Comparison of ENCODE assay signal across 39 cellular contexts in genomic region chr12:121509339-121509738, GRCh38.
"Had no signal": no experiment of that assay in that cellular context is flagged by ENCODE, and none has a peak within 500 bp of the region (broad histone marks: within the 10 kb centered on the region; RNA-seq: fewer than 3 reads in every experiment).

No MANE protein-coding gene starts in this region.

- H3K9me3 Mint-ChIP-seq: activated naive CD4-positive, alpha-beta T cell treated with anti-CD3 and anti-CD28 coated beads for 36 hours; activated naive CD4-positive, alpha-beta T cell treated with anti-CD3 and anti-CD28 coated beads, Interleukin-2, amount 10 ng/mL, durations not matched to agents 7 days and 5 days; activated naive CD4-positive, alpha-beta T cell treated with anti-CD3 and anti-CD28 coated beads, Interleukin-2, amount 50 U/mL, for 24 hours; activated naive CD4-positive, alpha-beta T cell treated with anti-CD3 and anti-CD28 coated beads, Interleukin-2, amount 50 U/mL, for 72 hours; activated naive CD8-positive, alpha-beta T cell treated with anti-CD3 and anti-CD28 coated beads for 36 hours; activated naive CD8-positive, alpha-beta T cell treated with anti-CD3 and anti-CD28 coated beads, Interleukin-2, amount 10 ng/mL, durations not matched to agents 7 days and 5 days; activated naive CD8-positive, alpha-beta T cell treated with anti-CD3 and anti-CD28 coated beads, Interleukin-2, amount 50 U/mL, for 24 hours; activated T-cell treated with anti-CD3 and anti-CD28 coated beads, Interleukin-2, amount 50 U/mL, for 24 hours; activated T-cell treated with anti-CD3 and anti-CD28 coated beads, Interleukin-2, amount 50 U/mL, for 4 hours; activated T-cell treated with anti-CD3 and anti-CD28 coated beads, Interleukin-2, amount 50 U/mL, for 72 hours; activated T-helper 1 cell treated with anti-CD3 and anti-CD28 coated beads, Interleukin-12 subunit alpha, Interleukin-12 subunit beta, Interleukin-2, Interleukin-4 antibody, amounts not matched to agents 30 ng/mL and 10 ng/mL and 1 ng/mL, durations not matched to agents 14 hours and 24 hours and 36 hours; activated T-helper 17 cell treated with anti-CD3 and anti-CD28 coated beads, Interleukin-2, amount 50 U/mL, for 72 hours; activated T-helper 2 cell treated with anti-CD3 and anti-CD28 coated beads, Interferon-gamma antibody, Interleukin-2, Interleukin-4, amounts not matched to agents 10 μg/mL and 5 μg/mL and 100 μg/mL, durations not matched to agents 14 hours and 24 hours and 36 hours; brain; central memory CD8-positive, alpha-beta T cell had no signal

- H3K36me3 Mint-ChIP-seq: activated naive CD4-positive, alpha-beta T cell treated with anti-CD3 and anti-CD28 coated beads, Interleukin-2, amount 50 U/mL, for 72 hours had no signal

- ATAC-seq: activated naive CD4-positive, alpha-beta T cell treated with anti-CD3 and anti-CD28 coated beads, Interleukin-2, amount 50 U/mL, for 72 hours; activated naive CD8-positive, alpha-beta T cell treated with anti-CD3 and anti-CD28 coated beads, Interleukin-2, amount 50 U/mL, for 24 hours; activated T-cell treated with anti-CD3 and anti-CD28 coated beads, Interleukin-2, amount 50 U/mL, for 4 hours; activated T-cell treated with anti-CD3 and anti-CD28 coated beads, Interleukin-2, amount 50 U/mL, for 72 hours; activated T-helper 17 cell treated with anti-CD3 and anti-CD28 coated beads, Interleukin-2, amount 50 U/mL, for 72 hours; body of pancreas had no signal

- H3K36me3 ChIP-seq: adrenal gland, brain microvascular endothelial cell, breast epithelium had no signal

- H3K4me1 Mint-ChIP-seq: activated T-helper 17 cell treated with anti-CD3 and anti-CD28 coated beads, Interleukin-2, amount 50 U/mL, for 72 hours; brain had no signal

- H3K9me3 ChIP-seq: adrenal gland, ascending aorta, body of pancreas, breast epithelium had no signal

- FAIRE-seq: astrocyte had no signal

- H3K27ac Mint-ChIP-seq: activated naive CD4-positive, alpha-beta T cell treated with anti-CD3 and anti-CD28 coated beads for 36 hours; activated naive CD4-positive, alpha-beta T cell treated with anti-CD3 and anti-CD28 coated beads, Interleukin-2, amount 50 U/mL, for 24 hours; activated naive CD8-positive, alpha-beta T cell; activated naive CD8-positive, alpha-beta T cell treated with anti-CD3 and anti-CD28 coated beads for 36 hours; activated naive CD8-positive, alpha-beta T cell treated with anti-CD3 and anti-CD28 coated beads, Interleukin-2, amount 50 U/mL, for 24 hours; activated T-cell treated with anti-CD3 and anti-CD28 coated beads, Interleukin-2, amount 50 U/mL, for 72 hours; activated T-helper 17 cell treated with anti-CD3 and anti-CD28 coated beads, Interleukin-2, amount 50 U/mL, for 72 hours; activated T-helper 2 cell treated with anti-CD3 and anti-CD28 coated beads, Interferon-gamma antibody, Interleukin-2, Interleukin-4, amounts not matched to agents 10 μg/mL and 5 μg/mL and 100 μg/mL, durations not matched to agents 14 hours and 24 hours and 36 hours had no signal

- H3K4me3 Mint-ChIP-seq: activated naive CD4-positive, alpha-beta T cell treated with anti-CD3 and anti-CD28 coated beads for 36 hours; activated naive CD4-positive, alpha-beta T cell treated with anti-CD3 and anti-CD28 coated beads, Interleukin-2, amount 10 ng/mL, durations not matched to agents 7 days and 5 days; activated naive CD4-positive, alpha-beta T cell treated with anti-CD3 and anti-CD28 coated beads, Interleukin-2, amount 50 U/mL, for 24 hours; activated naive CD8-positive, alpha-beta T cell; activated naive CD8-positive, alpha-beta T cell treated with anti-CD3 and anti-CD28 coated beads for 36 hours; activated naive CD8-positive, alpha-beta T cell treated with anti-CD3 and anti-CD28 coated beads, Interleukin-2, amount 10 ng/mL, durations not matched to agents 7 days and 5 days; activated naive CD8-positive, alpha-beta T cell treated with anti-CD3 and anti-CD28 coated beads, Interleukin-2, amount 50 U/mL, for 24 hours; activated T-cell treated with anti-CD3 and anti-CD28 coated beads, Interleukin-2, amount 50 U/mL, for 24 hours; activated T-cell treated with anti-CD3 and anti-CD28 coated beads, Interleukin-2, amount 50 U/mL, for 4 hours; activated T-cell treated with anti-CD3 and anti-CD28 coated beads, Interleukin-2, amount 50 U/mL, for 72 hours; activated T-helper 1 cell treated with anti-CD3 and anti-CD28 coated beads, Interleukin-12 subunit alpha, Interleukin-12 subunit beta, Interleukin-2, Interleukin-4 antibody, amounts not matched to agents 30 ng/mL and 10 ng/mL and 1 ng/mL, durations not matched to agents 14 hours and 24 hours and 36 hours; activated T-helper 17 cell treated with anti-CD3 and anti-CD28 coated beads, Interleukin-2, amount 50 U/mL, for 72 hours; brain; central memory CD8-positive, alpha-beta T cell had no signal

- H3K4me1 ChIP-seq: adrenal gland, ascending aorta, body of pancreas, breast epithelium had no signal

- H3K27me3 Mint-ChIP-seq: activated naive CD4-positive, alpha-beta T cell treated with anti-CD3 and anti-CD28 coated beads, Interleukin-2, amount 10 ng/mL, durations not matched to agents 7 days and 5 days; activated naive CD4-positive, alpha-beta T cell treated with anti-CD3 and anti-CD28 coated beads, Interleukin-2, amount 50 U/mL, for 24 hours; activated naive CD8-positive, alpha-beta T cell; activated naive CD8-positive, alpha-beta T cell treated with anti-CD3 and anti-CD28 coated beads for 36 hours; activated naive CD8-positive, alpha-beta T cell treated with anti-CD3 and anti-CD28 coated beads, Interleukin-2, amount 10 ng/mL, durations not matched to agents 7 days and 5 days; activated naive CD8-positive, alpha-beta T cell treated with anti-CD3 and anti-CD28 coated beads, Interleukin-2, amount 50 U/mL, for 24 hours; activated T-cell treated with anti-CD3 and anti-CD28 coated beads, Interleukin-2, amount 50 U/mL, for 24 hours; activated T-helper 17 cell treated with anti-CD3 and anti-CD28 coated beads, Interleukin-2, amount 50 U/mL, for 72 hours; brain; central memory CD8-positive, alpha-beta T cell had no signal

- DNase-seq: activated effector memory CD4-positive, alpha-beta T cell treated with anti-CD3 and anti-CD28 coated beads, Interleukin-2, amount 50 U/mL, for 16 hours; activated effector memory CD4-positive, alpha-beta T cell treated with Interleukin-2 at 50 U/mL for 16 hours; activated gamma-delta T cell; activated gamma-delta T cell treated with Interleukin-2 at 50 U/mL for 16 hours; activated naive CD4-positive, alpha-beta T cell; activated naive CD4-positive, alpha-beta T cell treated with anti-CD3 and anti-CD28 coated beads for 36 hours; activated naive CD4-positive, alpha-beta T cell treated with anti-CD3 and anti-CD28 coated beads, Interleukin-2, amount 10 ng/mL, durations not matched to agents 7 days and 5 days; activated naive CD4-positive, alpha-beta T cell treated with anti-CD3 and anti-CD28 coated beads, Interleukin-2, amount 50 U/mL, for 16 hours; activated naive CD4-positive, alpha-beta T cell treated with Interleukin-2 at 50 U/mL for 16 hours; activated naive CD8-positive, alpha-beta T cell treated with anti-CD3 and anti-CD28 coated beads for 36 hours; activated naive CD8-positive, alpha-beta T cell treated with anti-CD3 and anti-CD28 coated beads, Interleukin-2, amount 10 ng/mL, durations not matched to agents 7 days and 5 days; activated naive CD8-positive, alpha-beta T cell treated with anti-CD3 and anti-CD28 coated beads, Interleukin-2, amount 50 U/mL, for 24 hours; activated T-cell treated with anti-CD3 and anti-CD28 coated beads, Interleukin-2, amount 50 U/mL, for 1 hour; activated T-cell treated with anti-CD3 and anti-CD28 coated beads, Interleukin-2, amount 50 U/mL, for 24 hours; activated T-cell treated with anti-CD3 and anti-CD28 coated beads, Interleukin-2, amount 50 U/mL, for 4 hours; activated T-cell treated with anti-CD3 and anti-CD28 coated beads, Interleukin-2, amount 50 U/mL, for 48 hours; activated T-cell treated with anti-CD3 and anti-CD28 coated beads, Interleukin-2, amount 50 U/mL, for 72 hours; adrenal gland; amniotic stem cell; amygdala; anterior cingulate cortex; aorta; body of pancreas; brain microvascular endothelial cell; caudate nucleus; central memory CD4-positive, alpha-beta T cell; cerebellar nuclear complex had no signal

- H3K4me3 ChIP-seq: adrenal gland, ascending aorta, body of pancreas, breast epithelium, cardiac muscle cell had no signal

- H3K27ac ChIP-seq: adrenal gland, ascending aorta, body of pancreas, brain microvascular endothelial cell, breast epithelium, cardiac muscle cell had no signal

- H3K27me3 ChIP-seq: adrenal gland, ascending aorta, body of pancreas, brain microvascular endothelial cell, breast epithelium, cardiac muscle cell had no signal
